In the genomic region with DNA sequence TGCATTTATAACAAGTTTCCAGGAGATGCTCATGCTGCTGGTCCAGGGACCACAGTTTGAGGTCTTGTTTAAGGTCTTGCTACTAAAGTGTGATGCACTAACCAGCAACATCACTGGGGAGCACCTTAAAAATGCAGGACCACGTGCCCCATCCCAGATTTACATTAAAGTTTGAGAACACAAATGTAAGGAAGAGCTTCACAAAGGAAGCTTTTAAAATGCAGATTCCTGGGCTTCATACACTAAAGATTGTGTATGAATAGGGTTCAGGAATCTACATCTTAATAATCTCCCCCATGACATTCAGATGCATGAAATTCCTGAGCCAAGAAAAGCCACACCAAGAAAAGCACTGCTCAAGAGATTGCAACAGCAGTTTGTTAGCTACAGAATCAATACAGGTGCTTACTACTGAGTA, we compare ENCODE assay signal across 20 cellular contexts.
DNase-seq lines count a peak whose midpoint lies in the region; ATAC-seq, FAIRE-seq and TF ChIP-seq lines count a peak whose summit lies in the region.
"Had no signal": no experiment of that assay in that cellular context is flagged by ENCODE, and none has a peak within 500 bp of the region (broad histone marks: within the 10 kb centered on the region; RNA-seq: fewer than 3 reads in every experiment).

No MANE protein-coding gene starts in this region.

- no peaks in the 10 kb centered on the region for H3K79me1 ChIP-seq in H1 (ENCODE audit: low read depth, low read length)

- peak overlapping the region in 1 of 2 experiments; percentile 15; a peak in 1 of 4 replicates for H3K4me2 ChIP-seq in H1 (ENCODE audit: insufficient read depth in 1 of 2, low read depth in 2 of 2, low read length in 2 of 2)
- H3K4me2 ChIP-seq: A549 had no signal

- H3K27ac Mint-ChIP-seq in T-cell, result no peak overlapping the region
- H3K27ac Mint-ChIP-seq: CD14-positive monocyte; CD8-positive, alpha-beta T cell had no signal

- H2BK120ac ChIP-seq in H1 (replicated peaks; ENCODE audit: low read depth, low read length), result no peak overlapping the region

- no peak overlapping the region for H4K8ac ChIP-seq in H1 (ENCODE audit: extremely low read depth, insufficient read depth, low read length)

- no peak overlapping the region for H2BK20ac ChIP-seq in H1 (ENCODE audit: low read length)

- no peak overlapping the region for H3K56ac ChIP-seq in H1 (replicated peaks; ENCODE audit: insufficient read length, low read depth, low read length)

- H3K4ac ChIP-seq in H1 (replicated peaks; ENCODE audit: insufficient read length, low read depth, low read length), result no peak overlapping the region

- POLR2A ChIA-PET in H1 (lab: Charles Lee; ENCODE audit: partially characterized antibody) (interaction anchor here (0.6 to 1.6 kb wide), 3 partner anchors 278 to 547 kb away, joined by 3 read pairs; no protein-coding TSS in a partner anchor), T-cell (lab: Charles Lee) (no interaction called here)

- intact Hi-C loops in thyroid gland (cut with DNase I), result no loop called here

- DNase-seq in H1 (ENCODE audit: low read depth in 1 of 2, low spot score in 2 of 2), result peak in 1 of 2 experiments; percentile 33
- DNase-seq in iPS DF 4.7 (ENCODE audit: extremely low read depth, low spot score), result peak; percentile 68
- DNase-seq in activated T-cell treated with anti-CD3 and anti-CD28 coated beads, Interleukin-2, amount 50 U/mL, for 48 hours, result no peak
- no peak for DNase-seq in T-cell
- no peak for DNase-seq in thyroid gland
- DNase-seq: CD8-positive, alpha-beta T cell; COR-L47; DMS153; DMS79 treated with DMSO at 0.1 percent for 48 hours; EL; GOT3; KBM-7 had no signal

- H4K20me1 ChIP-seq in H1 (replicated peaks in 1 of 2; ENCODE audit: control insufficient read depth in 1 of 2, insufficient read depth in 2 of 2, low read length in 2 of 2), result no peaks in the 10 kb centered on the region

- no peaks in the 10 kb centered on the region for H3K79me2 ChIP-seq in H1 (ENCODE audit: control insufficient read depth in 1 of 2, insufficient read depth in 2 of 2, low read length in 2 of 2)

- peak; percentile 70 for FAIRE-seq in H1 (lab: Jason Lieb, UNC)
- FAIRE-seq: A549, D721Med, G401.6, GM12891, HTR-8/SVneo had no signal

- H2BK12ac ChIP-seq in H1 (ENCODE audit: low read depth, low read length), result peak overlapping the region; percentile 10; the same call in 1 of the 2 replicates

- H3K4me3 Mint-ChIP-seq in T-cell, result no peak overlapping the region
- H3K4me3 Mint-ChIP-seq: CD14-positive monocyte; CD8-positive, alpha-beta T cell had no signal

- no peak overlapping the region for H4K91ac ChIP-seq in H1 (replicated peaks; ENCODE audit: insufficient read length, low read length)

- no peak overlapping the region for H2AFZ ChIP-seq in H1 (ENCODE audit: low read length)

- H3K23ac ChIP-seq in H1 (ENCODE audit: insufficient read length), result no peak overlapping the region

- H3K9me3 ChIP-seq in HUES48 (ENCODE audit: control insufficient read depth, insufficient read depth, low read length) (no peaks in the 10 kb centered on the region), H1 (ENCODE audit: insufficient read depth in 2 of 2, low read depth in 1 of 2, low read length in 1 of 2) (peaks cover 0 to 3% of the 10 kb centered on the region in 2 experiments; a peak in 1 of 4 replicates), thyroid gland (no peaks in the 10 kb centered on the region)
- H3K9me3 ChIP-seq: A549 had no signal

- H3K4me1 ChIP-seq in HUES48 (ENCODE audit: control insufficient read depth, insufficient read depth, low read length) (peaks cover 35% of the 10 kb centered on the region), H1 (replicated peaks in 1 of 4; ENCODE audit: control insufficient read depth in 3 of 4, insufficient read depth in 4 of 4, low read length in 3 of 4) (peaks cover 0 to 11% (median 7%) of the 10 kb centered on the region in 4 experiments; a peak in 3 of 7 replicates), thyroid gland (peaks cover 0 to 7% of the 10 kb centered on the region in 2 donors)

- peak overlapping the region; percentile 81; the same call in 1 of the 2 replicates for H2BK5ac ChIP-seq in H1 (ENCODE audit: low read depth, low read length)

- H3K4me1 Mint-ChIP-seq in T-cell, result no peaks in the 10 kb centered on the region

- H3K27me3 ChIP-seq in HUES48 (ENCODE audit: control insufficient read depth, insufficient read depth, low read length), result no peaks in the 10 kb centered on the region
- H3K27me3 ChIP-seq in H1 (replicated peaks in 1 of 4; ENCODE audit: control insufficient read depth in 3 of 4, extremely low read depth in 1 of 4, insufficient read depth in 3 of 4, low read length in 3 of 4), result no peaks in the 10 kb centered on the region
- H3K27me3 ChIP-seq in thyroid gland, result no peaks in the 10 kb centered on the region

- 0 out of 2 replicates have a peak overlapping the region, but pooled peaks have one; percentile 42 for H3K18ac ChIP-seq in H1 (ENCODE audit: extremely low read depth, low read length)

- TF ChIP-seq RAD21 in H1 (IDR thresholded peaks at IDR 0.05 in 1 of 2, conservative IDR thresholded peaks at IDR 0.05 in 1 of 2; ENCODE audit: low read depth in 2 of 2, low read length in 2 of 2), result no peak

- no peak overlapping the region for H2AK5ac ChIP-seq in H1 (ENCODE audit: low read depth, low read length)

- WGBS in H1 (ENCODE audit: extremely low coverage in 1 of 2, insufficient coverage in 1 of 2, insufficient read length in 1 of 2, insufficient replicate concordance in 2 of 2, low coverage in 1 of 2, low lambda C conversion rate in 2 of 2, missing lambda C conversion rate in 1 of 2), 2 experiments, result 0% methylated on average over 1 of the region's 1 CpG; no CpG with 5 or more reads in 1 of the 2 experiments
- 79 to 81% methylated on average over 1 of the region's 1 CpG for WGBS in thyroid gland, 2 donors

- no peaks in the 10 kb centered on the region for H3K23me2 ChIP-seq in H1 (ENCODE audit: low read depth, low read length)

- H3K14ac ChIP-seq in H1 (ENCODE audit: insufficient read length), result no peak overlapping the region

- H4K5ac ChIP-seq in H1 (ENCODE audit: insufficient read length, low read depth, low read length), result no peak overlapping the region

- no peak for TF ChIP-seq EP300 in H1 (IDR thresholded peaks at IDR 0.05; ENCODE audit: borderline replicate concordance in 1 of 2, low read depth in 2 of 2, low read length in 2 of 2)

- ATAC-seq in T-cell (replicated peaks in 1 of 4) (no peak), esophagus mucosa (no peak)
- ATAC-seq: A549; CD8-positive, alpha-beta T cell had no signal

- TF ChIP-seq CTCF in H1 (IDR thresholded peaks at IDR 0.05; ENCODE audit: control extremely low read depth in 1 of 3, insufficient read depth in 1 of 3, low read depth in 1 of 3, low read length in 3 of 3), result no peak
- TF ChIP-seq CTCF in thyroid gland (IDR thresholded peaks at IDR 0.05), result no peak

- H3K27ac ChIP-seq in HUES48 (ENCODE audit: low read depth, low read length), result peak overlapping the region; percentile 66
- H3K27ac ChIP-seq in H1 (ENCODE audit: low read depth, low read length), result no peak overlapping the region
- no peak overlapping the region for H3K27ac ChIP-seq in thyroid gland
- H3K27ac ChIP-seq: A549 had no signal

- H3K36me3 ChIP-seq in HUES48 (ENCODE audit: control insufficient read depth, insufficient read depth, low read length) (no peaks in the 10 kb centered on the region), H1 (ENCODE audit: control insufficient read depth in 2 of 4, insufficient read depth in 4 of 4, low read length in 3 of 4) (no peaks in the 10 kb centered on the region), thyroid gland (no peaks in the 10 kb centered on the region)

- H3K4me3 ChIP-seq in HUES48 (ENCODE audit: low read depth, low read length) (no peak overlapping the region), H1 (ENCODE audit: extremely low read depth in 1 of 4, insufficient read depth in 2 of 4, low read depth in 3 of 4, low read length in 4 of 4) (no peak overlapping the region), thyroid gland (replicated peaks in 1 of 3) (no peak overlapping the region)
- H3K4me3 ChIP-seq: A549 had no signal

- no peak overlapping the region for H3K9ac ChIP-seq in HUES48 (ENCODE audit: low read depth, low read length)
- H3K9ac ChIP-seq in H1 (replicated peaks in 1 of 4; ENCODE audit: extremely low read depth in 1 of 4, low read depth in 3 of 4, low read length in 3 of 4), result no peak overlapping the region

- CTCF ChIA-PET in H1 (lab: Charles Lee; ENCODE audit: partially characterized antibody) (interaction anchor here (0.8 to 2.7 kb wide), 5 partner anchors 10 to 344 kb away, joined by 3 to 13 read pairs (median 3); no protein-coding TSS in a partner anchor), T-cell (lab: Charles Lee) (no interaction called here)

- peaks cover under 1 to 1% of the 10 kb centered on the region in 2 donors for H3K27me3 Mint-ChIP-seq in T-cell

- H3K36me3 Mint-ChIP-seq in T-cell, result no peaks in the 10 kb centered on the region
- H3K36me3 Mint-ChIP-seq: CD14-positive monocyte; CD8-positive, alpha-beta T cell had no signal

- no peak overlapping the region for H2BK15ac ChIP-seq in H1 (ENCODE audit: low read length)

- TF ChIP-seq POLR2A in H1 (IDR thresholded peaks at IDR 0.05; ENCODE audit: control extremely low read depth in 1 of 2, low read depth in 2 of 2, low read length in 2 of 2), result no peak
- TF ChIP-seq POLR2A in thyroid gland (IDR thresholded peaks at IDR 0.05), result no peak

- H3K9me3 Mint-ChIP-seq in T-cell, result no peaks in the 10 kb centered on the region
- H3K9me3 Mint-ChIP-seq: CD14-positive monocyte; CD8-positive, alpha-beta T cell had no signal

TF ChIP-seq in H1, 55 proteins besides CTCF, POLR2A, EP300 and RAD21 (continues in another document):
- TF ChIP-seq RNF2 (IDR thresholded peaks at IDR 0.05; ENCODE audit: borderline replicate concordance, low read depth, low read length, missing control alignments, poor library complexity, severe bottlenecking) (no peak), TEAD4 (IDR thresholded peaks at IDR 0.05; ENCODE audit: low read depth, low read length) (peak; percentile 84), SP2 (IDR thresholded peaks at IDR 0.05; ENCODE audit: low read length) (no peak), BRCA1 (IDR thresholded peaks at IDR 0.05; ENCODE audit: low read depth, low read length) (no peak)
